ENCODE assay signal across 18 cellular contexts in genomic region chr3:39432342-39432741, GRCh38. TPM values are rescaled to one million over a fixed set of nuclear protein-coding genes. Genes with fewer than 3 reads are reported as not detected.
A peak's percentile ranks its signal among the peaks of the same experiment; 100 is the strongest.
DNase-seq lines count a peak whose midpoint lies in the region; FAIRE-seq and TF ChIP-seq lines count a peak whose summit lies in the region.
"Had no signal": no experiment of that assay in that cellular context is flagged by ENCODE, and none has a peak within 500 bp of the region (broad histone marks: within the 10 kb centered on the region; RNA-seq: fewer than 3 reads in every experiment).

No MANE protein-coding gene starts in this region.

- no peak for TF ChIP-seq CTCF in bronchial epithelial cell (IDR thresholded peaks at IDR 0.05; ENCODE audit: insufficient read depth, low read length, severe bottlenecking)

- H3K36me3 ChIP-seq in MG63 (no peaks in the 10 kb centered on the region), bronchial epithelial cell (ENCODE audit: control insufficient read depth, insufficient read depth, low read length) (no peaks in the 10 kb centered on the region)
- H3K36me3 ChIP-seq: BE2C had no signal

- no peaks in the 10 kb centered on the region for H3K9me3 ChIP-seq in MG63
- H3K9me3 ChIP-seq: BE2C had no signal

- H3K4me3 ChIP-seq in MG63 (no peak overlapping the region), bronchial epithelial cell (ENCODE audit: low read depth, low read length) (no peak overlapping the region)
- H3K4me3 ChIP-seq: GM12878, GM23338 had no signal

- no peak for FAIRE-seq in bronchial epithelial cell (lab: Jason Lieb, UNC)
- FAIRE-seq: A204.1, GM18507, HTR-8/SVneo had no signal

- no peaks in the 10 kb centered on the region for H3K27me3 ChIP-seq in MG63
- H3K27me3 ChIP-seq in bronchial epithelial cell (ENCODE audit: control insufficient read depth, insufficient read depth, low read length), result no peaks in the 10 kb centered on the region
- H3K27me3 ChIP-seq: BE2C had no signal

- DNase-seq in A172 (ENCODE audit: low spot score) (peak; percentile 38), ELR (ENCODE audit: low read depth) (peak; percentile 60), MG63 (peak; percentile 37), bronchial epithelial cell (ENCODE audit: low read depth) (peak; percentile 27), NCI-H2081 treated with DMSO at 0.1 percent for 48 hours (lab: John Stamatoyannopoulos, UW) (no peak), HCEC 1CT (no peak), germinal center (ENCODE audit: low spot score) (no peak), GF-D8 (lab: John Stamatoyannopoulos, UW) (no peak)
- DNase-seq: BE2C; CD4-positive, alpha-beta memory T cell; DMS53; H7; KG1 had no signal

RNA-seq across cellular contexts. Expression of gene RPSA, which starts 25.8 kb away (rescaled TPM):
- 1,184 and 1,533 TPM in 2 replicates for total RNA-seq in A172 (2014; rRNA removed; shearing (Covaris generic))
- 1,752 and 2,233 TPM in 2 replicates for total RNA-seq in MG63 (2014; rRNA removed; shearing (Covaris generic); ENCODE audit: low replicate concordance)
- total RNA-seq in bronchial epithelial cell, result 2,916 and 3,451 TPM in 2 replicates

RNA-seq across cellular contexts. Expression of gene MOBP, which starts 35.1 kb away (rescaled TPM):
- total RNA-seq in A172 (2014; rRNA removed; shearing (Covaris generic)), result not detected in 2 replicates
- not detected in 2 replicates for total RNA-seq in MG63 (2014; rRNA removed; shearing (Covaris generic); ENCODE audit: low replicate concordance)
- not detected in 2 replicates for total RNA-seq in bronchial epithelial cell
- total RNA-seq: CD4-positive, alpha-beta memory T cell; GM23338 had no signal

RNA-seq across cellular contexts. Expression of gene SLC25A38, which starts 49.2 kb away (rescaled TPM):
- 15.6 and 30.3 TPM in 2 replicates for total RNA-seq in A172 (2014; rRNA removed; shearing (Covaris generic))
- total RNA-seq in MG63 (2014; rRNA removed; shearing (Covaris generic); ENCODE audit: low replicate concordance), result 18.2 and 28.8 TPM in 2 replicates
- total RNA-seq in bronchial epithelial cell, result 12.2 and 21.9 TPM in 2 replicates

Comparison
In these comparisons a context has a peak if more than half of its experiments do, and no peak if none do; other contexts are left out.
1. DNase-seq: peak in A172 (single experiment), ELR (single experiment), MG63 (single experiment) and bronchial epithelial cell (single experiment); none in NCI-H2081 treated with DMSO at 0.1 percent for 48 hours (single experiment), HCEC 1CT (single experiment), germinal center (single experiment) and GF-D8 (single experiment).